Comparison of ENCODE assay signal across 15 cellular contexts in genomic region chr1:228314658-228315483, GRCh38.
A peak's percentile ranks its signal among the peaks of the same experiment; 100 is the strongest.
DNase-seq lines count a peak whose midpoint lies in the region; ATAC-seq and TF ChIP-seq lines count a peak whose summit lies in the region.
"Had no signal": no experiment of that assay in that cellular context is flagged by ENCODE, and none has a peak within 500 bp of the region (broad histone marks: within the 10 kb centered on the region; RNA-seq: fewer than 3 reads in every experiment).

No MANE protein-coding gene starts in this region.

- no peak overlapping the region for H2AFZ ChIP-seq in osteoblast (ENCODE audit: low read length)

- H3K36me3 Mint-ChIP-seq in activated naive CD8-positive, alpha-beta T cell treated with anti-CD3 and anti-CD28 coated beads, Interleukin-2, amount 10 ng/mL, durations not matched to agents 7 days and 5 days = no peaks in the 10 kb centered on the region
- H3K36me3 Mint-ChIP-seq in activated naive CD8-positive, alpha-beta T cell treated with anti-CD3 and anti-CD28 coated beads for 36 hours = peaks cover 8% of the 10 kb centered on the region
- peaks cover 10% of the 10 kb centered on the region for H3K36me3 Mint-ChIP-seq in activated CD4-positive, alpha-beta T cell treated with anti-CD3 and anti-CD28 coated beads for 36 hours (ENCODE audit: low read depth)

- ATAC-seq in activated naive CD8-positive, alpha-beta T cell treated with anti-CD3 and anti-CD28 coated beads, Interleukin-2, amount 10 ng/mL, durations not matched to agents 7 days and 5 days (ENCODE audit: low read depth) = no peak
- no peak for ATAC-seq in upper lobe of right lung
- no peak for ATAC-seq in activated CD4-positive, alpha-beta T cell treated with anti-CD3 and anti-CD28 coated beads for 36 hours
- ATAC-seq: PC-3 had no signal

- TF ChIP-seq CTCF in left ventricle myocardium inferior (IDR thresholded peaks at IDR 0.05; ENCODE audit: borderline replicate concordance) (no peak), osteoblast (IDR thresholded peaks at IDR 0.05; ENCODE audit: extremely low read depth, low read depth, low read length) (no peak), upper lobe of right lung (IDR thresholded peaks at IDR 0.05) (no peak)

- H3K9me3 ChIP-seq in left ventricle myocardium inferior (replicated peaks) (peaks cover 7% of the 10 kb centered on the region), osteoblast (ENCODE audit: low read depth, low read length) (peaks cover 2% of the 10 kb centered on the region), upper lobe of right lung (no peaks in the 10 kb centered on the region)

- POLR2A ChIA-PET in activated naive CD8-positive, alpha-beta T cell treated with anti-CD3 and anti-CD28 coated beads, Interleukin-2, amount 10 ng/mL, durations not matched to agents 7 days and 5 days (lab: Charles Lee) = no interaction called here
- POLR2A ChIA-PET in activated CD4-positive, alpha-beta T cell treated with anti-CD3 and anti-CD28 coated beads for 36 hours (lab: Charles Lee) = no interaction called here

- no peak overlapping the region for H3K27ac Mint-ChIP-seq in activated naive CD8-positive, alpha-beta T cell treated with anti-CD3 and anti-CD28 coated beads, Interleukin-2, amount 10 ng/mL, durations not matched to agents 7 days and 5 days
- no peak overlapping the region for H3K27ac Mint-ChIP-seq in activated naive CD8-positive, alpha-beta T cell treated with anti-CD3 and anti-CD28 coated beads for 36 hours
- no peak overlapping the region for H3K27ac Mint-ChIP-seq in activated CD4-positive, alpha-beta T cell treated with anti-CD3 and anti-CD28 coated beads for 36 hours

- peaks cover 22% of the 10 kb centered on the region for H3K4me1 ChIP-seq in left ventricle myocardium inferior
- no peaks in the 10 kb centered on the region for H3K4me1 ChIP-seq in osteoblast (ENCODE audit: insufficient read depth, low read length)
- H3K4me1 ChIP-seq in upper lobe of right lung = no peaks in the 10 kb centered on the region

- H3K27ac ChIP-seq in left ventricle myocardium inferior (replicated peaks) (peak overlapping the region; percentile 62), osteoblast (ENCODE audit: low read depth, low read length) (no peak overlapping the region), upper lobe of right lung (no peak overlapping the region)
- H3K27ac ChIP-seq: esophagus muscularis mucosa had no signal

- no peaks in the 10 kb centered on the region for H4K20me1 ChIP-seq in osteoblast (ENCODE audit: insufficient read depth, low read length)

- H3K27me3 ChIP-seq in left ventricle myocardium inferior (ENCODE audit: low read depth) = no peaks in the 10 kb centered on the region
- H3K27me3 ChIP-seq in osteoblast (ENCODE audit: insufficient read depth, low read length) = no peaks in the 10 kb centered on the region
- H3K27me3 ChIP-seq in upper lobe of right lung = no peaks in the 10 kb centered on the region

- H3K36me3 ChIP-seq in left ventricle myocardium inferior (peaks cover 77% of the 10 kb centered on the region), osteoblast (ENCODE audit: insufficient read depth, low read length) (no peaks in the 10 kb centered on the region), upper lobe of right lung (peaks cover 5% of the 10 kb centered on the region)

- DNase-seq in activated naive CD8-positive, alpha-beta T cell treated with anti-CD3 and anti-CD28 coated beads, Interleukin-2, amount 10 ng/mL, durations not matched to agents 7 days and 5 days = peak; percentile 14
- DNase-seq in activated naive CD8-positive, alpha-beta T cell treated with anti-CD3 and anti-CD28 coated beads for 36 hours = no peak
- peak; percentile 54 for DNase-seq in left ventricle myocardium inferior
- peak; percentile 48 for DNase-seq in osteoblast (ENCODE audit: insufficient read length, low spot score, missing footprints)
- peak; percentile 50 for DNase-seq in upper lobe of right lung
- no peak for DNase-seq in stimulated activated CD4-positive, alpha-beta T cell treated with anti-CD3 and anti-CD28 coated beads, Interleukin-4, amount 100 ng/mL, for 24 hours
- DNase-seq in inferior parietal cortex (ENCODE audit: extremely low spot score) = no peak
- no peak for DNase-seq in activated CD4-positive, alpha-beta T cell treated with anti-CD3 and anti-CD28 coated beads for 36 hours
- DNase-seq: anterior cingulate cortex; effector CD4-positive, alpha-beta T cell; NCI-H774; PC-3; stimulated activated CD4-positive, alpha-beta T cell treated with anti-CD3 and anti-CD28 coated beads, Interleukin-12 subunit alpha, Interleukin-12 subunit beta, amount 100 ng/mL, for 4 hours; T1000 had no signal

- peaks cover 5% of the 10 kb centered on the region for H3K9me3 Mint-ChIP-seq in activated naive CD8-positive, alpha-beta T cell treated with anti-CD3 and anti-CD28 coated beads, Interleukin-2, amount 10 ng/mL, durations not matched to agents 7 days and 5 days
- peaks cover 4% of the 10 kb centered on the region for H3K9me3 Mint-ChIP-seq in activated naive CD8-positive, alpha-beta T cell treated with anti-CD3 and anti-CD28 coated beads for 36 hours
- H3K9me3 Mint-ChIP-seq in activated CD4-positive, alpha-beta T cell treated with anti-CD3 and anti-CD28 coated beads for 36 hours (ENCODE audit: low read depth) = peaks cover 4% of the 10 kb centered on the region

- no peak overlapping the region for H3K4me2 ChIP-seq in osteoblast (ENCODE audit: insufficient read depth, low read length)

- no peak overlapping the region for H3K4me3 ChIP-seq in left ventricle myocardium inferior
- H3K4me3 ChIP-seq in osteoblast (ENCODE audit: insufficient read depth, low read length) = no peak overlapping the region
- no peak overlapping the region for H3K4me3 ChIP-seq in upper lobe of right lung
- H3K4me3 ChIP-seq: esophagus muscularis mucosa had no signal

- H3K4me3 Mint-ChIP-seq in activated naive CD8-positive, alpha-beta T cell treated with anti-CD3 and anti-CD28 coated beads, Interleukin-2, amount 10 ng/mL, durations not matched to agents 7 days and 5 days = no peak overlapping the region
- H3K4me3 Mint-ChIP-seq in activated naive CD8-positive, alpha-beta T cell treated with anti-CD3 and anti-CD28 coated beads for 36 hours = no peak overlapping the region
- H3K4me3 Mint-ChIP-seq in activated CD4-positive, alpha-beta T cell treated with anti-CD3 and anti-CD28 coated beads for 36 hours = no peak overlapping the region

- CTCF ChIA-PET in activated CD4-positive, alpha-beta T cell treated with anti-CD3 and anti-CD28 coated beads for 36 hours (lab: Charles Lee) = no interaction called here

- no peaks in the 10 kb centered on the region for H3K27me3 Mint-ChIP-seq in activated naive CD8-positive, alpha-beta T cell treated with anti-CD3 and anti-CD28 coated beads, Interleukin-2, amount 10 ng/mL, durations not matched to agents 7 days and 5 days
- H3K27me3 Mint-ChIP-seq in activated naive CD8-positive, alpha-beta T cell treated with anti-CD3 and anti-CD28 coated beads for 36 hours = no peaks in the 10 kb centered on the region
- no peaks in the 10 kb centered on the region for H3K27me3 Mint-ChIP-seq in activated CD4-positive, alpha-beta T cell treated with anti-CD3 and anti-CD28 coated beads for 36 hours

- H3K4me1 Mint-ChIP-seq in activated naive CD8-positive, alpha-beta T cell treated with anti-CD3 and anti-CD28 coated beads, Interleukin-2, amount 10 ng/mL, durations not matched to agents 7 days and 5 days = no peaks in the 10 kb centered on the region
- H3K4me1 Mint-ChIP-seq in activated naive CD8-positive, alpha-beta T cell treated with anti-CD3 and anti-CD28 coated beads for 36 hours = no peaks in the 10 kb centered on the region
- no peaks in the 10 kb centered on the region for H3K4me1 Mint-ChIP-seq in activated CD4-positive, alpha-beta T cell treated with anti-CD3 and anti-CD28 coated beads for 36 hours

- no peaks in the 10 kb centered on the region for H3K79me2 ChIP-seq in osteoblast (ENCODE audit: insufficient read depth, low read length)

- intact Hi-C loops in left ventricle myocardium inferior (cut with micrococcal nuclease) = no loop called here
- intact Hi-C loops in upper lobe of right lung (cut with DNase I) = no loop called here
- intact Hi-C loops in activated CD4-positive, alpha-beta T cell treated with anti-CD3 and anti-CD28 coated beads for 36 hours (cut with DNase I, micrococcal nuclease) = no loop called here

Comparison
In these comparisons a context has a peak if more than half of its experiments do, and no peak if none do; other contexts are left out.
1. DNase-seq: peak in activated naive CD8-positive, alpha-beta T cell treated with anti-CD3 and anti-CD28 coated beads, Interleukin-2, amount 10 ng/mL, durations not matched to agents 7 days and 5 days (single experiment), left ventricle myocardium inferior (single experiment), osteoblast (single experiment) and upper lobe of right lung (single experiment); none in activated naive CD8-positive, alpha-beta T cell treated with anti-CD3 and anti-CD28 coated beads for 36 hours (single experiment), stimulated activated CD4-positive, alpha-beta T cell treated with anti-CD3 and anti-CD28 coated beads, Interleukin-4, amount 100 ng/mL, for 24 hours (single experiment), inferior parietal cortex (single experiment) and activated CD4-positive, alpha-beta T cell treated with anti-CD3 and anti-CD28 coated beads for 36 hours (single experiment).